In genomic region chr9:7172445-7173115, GRCh38 we compare ENCODE assay signal across 14 cellular contexts.
DNase-seq lines count a peak whose midpoint lies in the region; ATAC-seq and TF ChIP-seq lines count a peak whose summit lies in the region.
"Had no signal": no experiment of that assay in that cellular context is flagged by ENCODE, and none has a peak within 500 bp of the region (broad histone marks: within the 10 kb centered on the region; RNA-seq: fewer than 3 reads in every experiment).

No MANE protein-coding gene starts in this region.

- no peaks in the 10 kb centered on the region for H3K36me3 ChIP-seq in testis (ENCODE audit: low read depth, missing control alignments)
- H3K36me3 ChIP-seq: breast epithelium, MG63, ovary had no signal

- no peak for DNase-seq in Right ventricle myocardium superior
- DNase-seq in cardiac septum (ENCODE audit: low spot score), result no peak
- peak; percentile 43 for DNase-seq in astrocyte of the spinal cord (ENCODE audit: low read depth, low spot score)
- DNase-seq in immature natural killer cell, result no peak
- no peak for DNase-seq in testis
- DNase-seq in RPMI8226, result no peak
- DNase-seq in stimulated activated naive CD4-positive, alpha-beta T cell (lab: John Stamatoyannopoulos, UW), result no peak
- no peak for DNase-seq in activated T-helper 2 cell treated with anti-CD3 and anti-CD28 coated beads, Interferon-gamma antibody, Interleukin-2, Interleukin-4, amounts not matched to agents 10 μg/mL and 5 μg/mL and 100 μg/mL, durations not matched to agents 14 hours and 24 hours and 36 hours (ENCODE audit: low spot score)
- DNase-seq: GOT3, lower lobe of right lung, MG63, ovary, T-helper 1 cell had no signal

- peak overlapping the region in 5 of 6 donors; percentile 1 to 42 (median 13) for H3K27ac Mint-ChIP-seq in immature natural killer cell
- no peak overlapping the region for H3K27ac Mint-ChIP-seq in activated T-helper 2 cell treated with anti-CD3 and anti-CD28 coated beads, Interferon-gamma antibody, Interleukin-2, Interleukin-4, amounts not matched to agents 10 μg/mL and 5 μg/mL and 100 μg/mL, durations not matched to agents 14 hours and 24 hours and 36 hours

- H3K36me3 Mint-ChIP-seq in immature natural killer cell, result peaks cover 12 to 58% (median 23%) of the 10 kb centered on the region in 3 donors
- H3K36me3 Mint-ChIP-seq in activated T-helper 2 cell treated with anti-CD3 and anti-CD28 coated beads, Interferon-gamma antibody, Interleukin-2, Interleukin-4, amounts not matched to agents 10 μg/mL and 5 μg/mL and 100 μg/mL, durations not matched to agents 14 hours and 24 hours and 36 hours (ENCODE audit: low read depth), result peaks cover 37% of the 10 kb centered on the region

- no peak overlapping the region for H3K4me3 ChIP-seq in astrocyte of the spinal cord (ENCODE audit: low read depth, low read length)
- no peak overlapping the region for H3K4me3 ChIP-seq in testis
- H3K4me3 ChIP-seq: breast epithelium, lower lobe of right lung, MG63, ovary had no signal

- peaks cover 19 to 32% of the 10 kb centered on the region in 2 donors for H3K4me1 Mint-ChIP-seq in immature natural killer cell
- H3K4me1 Mint-ChIP-seq in activated T-helper 2 cell treated with anti-CD3 and anti-CD28 coated beads, Interferon-gamma antibody, Interleukin-2, Interleukin-4, amounts not matched to agents 10 μg/mL and 5 μg/mL and 100 μg/mL, durations not matched to agents 14 hours and 24 hours and 36 hours (ENCODE audit: low read depth), result peaks cover 11% of the 10 kb centered on the region

- peaks cover 0 to 4% (median 0%) of the 10 kb centered on the region in 3 donors for H3K27me3 Mint-ChIP-seq in immature natural killer cell (ENCODE audit: low read depth in 3 of 3)
- H3K27me3 Mint-ChIP-seq in activated T-helper 2 cell treated with anti-CD3 and anti-CD28 coated beads, Interferon-gamma antibody, Interleukin-2, Interleukin-4, amounts not matched to agents 10 μg/mL and 5 μg/mL and 100 μg/mL, durations not matched to agents 14 hours and 24 hours and 36 hours (ENCODE audit: low read depth), result no peaks in the 10 kb centered on the region

- 82 to 88% methylated on average over 4 of the region's 4 CpGs for WGBS in testis, 2 donors

- no peak for TF ChIP-seq POLR2A in testis (IDR thresholded peaks at IDR 0.05)

- H3K27me3 ChIP-seq in testis, result no peaks in the 10 kb centered on the region
- H3K27me3 ChIP-seq: breast epithelium, MG63, ovary had no signal

- no peak overlapping the region for H3K4me3 Mint-ChIP-seq in immature natural killer cell
- no peak overlapping the region for H3K4me3 Mint-ChIP-seq in activated T-helper 2 cell treated with anti-CD3 and anti-CD28 coated beads, Interferon-gamma antibody, Interleukin-2, Interleukin-4, amounts not matched to agents 10 μg/mL and 5 μg/mL and 100 μg/mL, durations not matched to agents 14 hours and 24 hours and 36 hours (ENCODE audit: low read depth)

- H3K9me3 ChIP-seq in testis, result no peaks in the 10 kb centered on the region
- H3K9me3 ChIP-seq: breast epithelium, lower lobe of right lung, MG63, ovary had no signal

- intact Hi-C loops in Right ventricle myocardium superior (cut with DNase I), result loop anchor here (10.0 kb wide), 1 partner anchor 78 kb away; no protein-coding TSS in a partner anchor
- intact Hi-C loops in cardiac septum (cut with DNase I), result no loop called here
- intact Hi-C loops in testis (cut with DNase I; ENCODE audit: low total_unique reads), result no loop called here
- intact Hi-C loops in activated T-helper 2 cell treated with anti-CD3 and anti-CD28 coated beads, Interferon-gamma antibody, Interleukin-2, Interleukin-4, amounts not matched to agents 10 μg/mL and 5 μg/mL and 100 μg/mL, durations not matched to agents 14 hours and 24 hours and 36 hours (cut with micrococcal nuclease), result no loop called here

- H3K4me1 ChIP-seq in testis, result no peaks in the 10 kb centered on the region
- H3K4me1 ChIP-seq: breast epithelium, lower lobe of right lung had no signal

- no peaks in the 10 kb centered on the region for H3K9me3 Mint-ChIP-seq in immature natural killer cell
- no peaks in the 10 kb centered on the region for H3K9me3 Mint-ChIP-seq in activated T-helper 2 cell treated with anti-CD3 and anti-CD28 coated beads, Interferon-gamma antibody, Interleukin-2, Interleukin-4, amounts not matched to agents 10 μg/mL and 5 μg/mL and 100 μg/mL, durations not matched to agents 14 hours and 24 hours and 36 hours

- in situ Hi-C loops in astrocyte of the spinal cord (cut with HindIII; ENCODE audit: low sequenced_read_pairs), result no loop called here

- peak; percentile 60 for ATAC-seq in Right ventricle myocardium superior (ENCODE audit: poor library complexity)
- ATAC-seq: lower lobe of right lung had no signal

- no peak for TF ChIP-seq CTCF in astrocyte of the spinal cord (IDR thresholded peaks at IDR 0.05; ENCODE audit: low read depth, low read length)
- no peak for TF ChIP-seq CTCF in testis (IDR thresholded peaks at IDR 0.05)

- peak overlapping the region; percentile 8 to 14 for H3K27ac ChIP-seq in testis
- H3K27ac ChIP-seq: breast epithelium, lower lobe of right lung, ovary had no signal
